Comparison of ENCODE assay signal across 9 cellular contexts in genomic region chr19:40422428-40423226, GRCh38. TPM values are rescaled to one million over a fixed set of nuclear protein-coding genes. Genes with fewer than 3 reads are reported as not detected.
DNase-seq lines count a peak whose midpoint lies in the region; ATAC-seq, FAIRE-seq and TF ChIP-seq lines count a peak whose summit lies in the region.
"Had no signal": no experiment of that assay in that cellular context is flagged by ENCODE, and none has a peak within 500 bp of the region (broad histone marks: within the 10 kb centered on the region; RNA-seq: fewer than 3 reads in every experiment).

No MANE protein-coding gene starts in this region.

- H3K27ac ChIP-seq in left lung, result peak overlapping the region; percentile 97 to 98
- H3K27ac ChIP-seq in stomach, result peak overlapping the region; percentile 74 to 100 (median 99)

- peaks cover 26 to 72% of the 10 kb centered on the region in 2 donors for H3K4me1 ChIP-seq in left lung
- H3K4me1 ChIP-seq in stomach, result peaks cover 34 to 53% (median 43%) of the 10 kb centered on the region in 4 donors

- H3K27ac Mint-ChIP-seq in activated CD4-positive, alpha-beta T cell treated with anti-CD3 and anti-CD28 coated beads for 36 hours, result peak overlapping the region; percentile 90
- peak overlapping the region; percentile 64 for H3K27ac Mint-ChIP-seq in activated T-helper 2 cell treated with anti-CD3 and anti-CD28 coated beads, Interferon-gamma antibody, Interleukin-2, Interleukin-4, amounts not matched to agents 10 μg/mL and 5 μg/mL and 100 μg/mL, durations not matched to agents 14 hours and 24 hours and 36 hours

- peak overlapping the region; percentile 76 for H3K4me3 Mint-ChIP-seq in activated CD4-positive, alpha-beta T cell treated with anti-CD3 and anti-CD28 coated beads for 36 hours
- H3K4me3 Mint-ChIP-seq in activated T-helper 2 cell treated with anti-CD3 and anti-CD28 coated beads, Interferon-gamma antibody, Interleukin-2, Interleukin-4, amounts not matched to agents 10 μg/mL and 5 μg/mL and 100 μg/mL, durations not matched to agents 14 hours and 24 hours and 36 hours (ENCODE audit: low read depth), result peak overlapping the region; percentile 59

- no peaks in the 10 kb centered on the region for H3K9me3 Mint-ChIP-seq in activated CD4-positive, alpha-beta T cell treated with anti-CD3 and anti-CD28 coated beads for 36 hours (ENCODE audit: low read depth)
- no peaks in the 10 kb centered on the region for H3K9me3 Mint-ChIP-seq in activated T-helper 2 cell treated with anti-CD3 and anti-CD28 coated beads, Interferon-gamma antibody, Interleukin-2, Interleukin-4, amounts not matched to agents 10 μg/mL and 5 μg/mL and 100 μg/mL, durations not matched to agents 14 hours and 24 hours and 36 hours

- H3K36me3 Mint-ChIP-seq in activated CD4-positive, alpha-beta T cell treated with anti-CD3 and anti-CD28 coated beads for 36 hours (ENCODE audit: low read depth), result peaks cover 20% of the 10 kb centered on the region
- peaks cover 16% of the 10 kb centered on the region for H3K36me3 Mint-ChIP-seq in activated T-helper 2 cell treated with anti-CD3 and anti-CD28 coated beads, Interferon-gamma antibody, Interleukin-2, Interleukin-4, amounts not matched to agents 10 μg/mL and 5 μg/mL and 100 μg/mL, durations not matched to agents 14 hours and 24 hours and 36 hours (ENCODE audit: low read depth)

- H3K9me3 ChIP-seq in left lung, result no peaks in the 10 kb centered on the region
- no peaks in the 10 kb centered on the region for H3K9me3 ChIP-seq in stomach

- no peak for TF ChIP-seq EP300 in stomach (IDR thresholded peaks at IDR 0.05)

- WGBS in stomach, 5 donors, result 56 to 77% (median 66%) methylated on average over 13 to 21 of the region's 21 CpGs

- POLR2A ChIA-PET in activated CD4-positive, alpha-beta T cell treated with anti-CD3 and anti-CD28 coated beads for 36 hours (lab: Charles Lee), result interaction anchor here (1.3 kb wide), 1 partner anchor 12 kb away, joined by 3 read pairs; no protein-coding TSS in a partner anchor

- no peaks in the 10 kb centered on the region for H3K27me3 Mint-ChIP-seq in activated CD4-positive, alpha-beta T cell treated with anti-CD3 and anti-CD28 coated beads for 36 hours
- H3K27me3 Mint-ChIP-seq in activated T-helper 2 cell treated with anti-CD3 and anti-CD28 coated beads, Interferon-gamma antibody, Interleukin-2, Interleukin-4, amounts not matched to agents 10 μg/mL and 5 μg/mL and 100 μg/mL, durations not matched to agents 14 hours and 24 hours and 36 hours (ENCODE audit: low read depth), result no peaks in the 10 kb centered on the region

- no peak for TF ChIP-seq POLR2A in stomach (IDR thresholded peaks at IDR 0.05)

- TF ChIP-seq CTCF in left lung (IDR thresholded peaks at IDR 0.05) (no peak), stomach (IDR thresholded peaks at IDR 0.05) (no peak)

- H3K36me3 ChIP-seq in left lung (peaks cover 0 to 21% of the 10 kb centered on the region in 2 donors), stomach (peaks cover 12 to 13% (median 12%) of the 10 kb centered on the region in 4 donors)

- H3K4me3 ChIP-seq in left lung (peak overlapping the region in 1 of 2 donors; percentile 90), stomach (peak overlapping the region in 2 of 4 donors; percentile 28 to 67)

- intact Hi-C loops in activated CD4-positive, alpha-beta T cell treated with anti-CD3 and anti-CD28 coated beads for 36 hours (cut with DNase I, micrococcal nuclease), result no loop called here
- intact Hi-C loops in activated T-helper 2 cell treated with anti-CD3 and anti-CD28 coated beads, Interferon-gamma antibody, Interleukin-2, Interleukin-4, amounts not matched to agents 10 μg/mL and 5 μg/mL and 100 μg/mL, durations not matched to agents 14 hours and 24 hours and 36 hours (cut with micrococcal nuclease), result no loop called here
- intact Hi-C loops in left lung (cut with DNase I) (no loop called here), stomach (cut with DNase I; ENCODE audit: low total_unique reads) (no loop called here)

- H3K27me3 ChIP-seq in left lung (no peaks in the 10 kb centered on the region), stomach (no peaks in the 10 kb centered on the region)

- CTCF ChIA-PET in activated CD4-positive, alpha-beta T cell treated with anti-CD3 and anti-CD28 coated beads for 36 hours (lab: Charles Lee), result interaction anchor here (0.7 to 2.6 kb wide), 4 partner anchors 10 to 144 kb away, joined by 3 to 14 read pairs (median 4); partner anchors contain the start of gene BLVRB

- DNase-seq in activated CD4-positive, alpha-beta T cell treated with anti-CD3 and anti-CD28 coated beads for 36 hours, result no peak
- no peak for DNase-seq in activated CD4-positive, alpha-beta T cell treated with anti-CD3 and anti-CD28 coated beads, Interleukin-2, amount 50 U/mL, for 4 hours
- DNase-seq in activated T-helper 2 cell treated with anti-CD3 and anti-CD28 coated beads, Interferon-gamma antibody, Interleukin-2, Interleukin-4, amounts not matched to agents 10 μg/mL and 5 μg/mL and 100 μg/mL, durations not matched to agents 14 hours and 24 hours and 36 hours (ENCODE audit: low spot score), result no peak
- DNase-seq in left lung, result no peak
- DNase-seq in stomach, result no peak
- DNase-seq in NCI-H524 (lab: John Stamatoyannopoulos, UW), result no peak
- no peak for DNase-seq in NCI-H2196 treated with DMSO at 0.1 percent for 48 hours (lab: John Stamatoyannopoulos, UW; ENCODE audit: unreplicated experiment)
- DNase-seq in RCC 7860 (ENCODE audit: low spot score), result no peak

- no peak for ATAC-seq in activated CD4-positive, alpha-beta T cell treated with anti-CD3 and anti-CD28 coated beads for 36 hours
- no peak for ATAC-seq in left lung

- H3K4me1 Mint-ChIP-seq in activated CD4-positive, alpha-beta T cell treated with anti-CD3 and anti-CD28 coated beads for 36 hours, result peaks cover 24% of the 10 kb centered on the region
- H3K4me1 Mint-ChIP-seq in activated T-helper 2 cell treated with anti-CD3 and anti-CD28 coated beads, Interferon-gamma antibody, Interleukin-2, Interleukin-4, amounts not matched to agents 10 μg/mL and 5 μg/mL and 100 μg/mL, durations not matched to agents 14 hours and 24 hours and 36 hours (ENCODE audit: low read depth), result peaks cover 19% of the 10 kb centered on the region

- FAIRE-seq in RCC 7860 (lab: Jason Lieb, UNC), result no peak

RNA-seq across cellular contexts. Expression of gene SERTAD1, which starts 3.2 kb away (rescaled TPM):
- total RNA-seq in activated CD4-positive, alpha-beta T cell treated with anti-CD3 and anti-CD28 coated beads for 36 hours, result 10 to 100 TPM; 10.0 to 14.7 TPM
- total RNA-seq in activated T-helper 2 cell treated with anti-CD3 and anti-CD28 coated beads, Interferon-gamma antibody, Interleukin-2, Interleukin-4, amounts not matched to agents 10 μg/mL and 5 μg/mL and 100 μg/mL, durations not matched to agents 14 hours and 24 hours and 36 hours, result 17.5 and 18.1 TPM in 2 replicates
- total RNA-seq in left lung, result 10 to 100 TPM; 14.8 to 17.5 TPM
- 10 to 100 TPM in 1 of 5 donors, 1 to 10 TPM in 3, not detected in 1; 8.6 to 16.8 (median 9.7) TPM for total RNA-seq in stomach
- 10 to 100 TPM; 11.2 to 36.5 (median 25.2) TPM for polyA plus RNA-seq in stomach

RNA-seq across cellular contexts. Expression of gene PRX, which starts 9.4 kb away (rescaled TPM):
- 1 to 10 TPM; 1.0 to 1.4 TPM for total RNA-seq in activated CD4-positive, alpha-beta T cell treated with anti-CD3 and anti-CD28 coated beads for 36 hours
- 0.83 and 0.87 TPM in 2 replicates for total RNA-seq in activated T-helper 2 cell treated with anti-CD3 and anti-CD28 coated beads, Interferon-gamma antibody, Interleukin-2, Interleukin-4, amounts not matched to agents 10 μg/mL and 5 μg/mL and 100 μg/mL, durations not matched to agents 14 hours and 24 hours and 36 hours
- total RNA-seq in left lung (10 to 100 TPM; 18.7 to 20.0 TPM), stomach (1 to 10 TPM in 4 of 5 donors, not detected in 1; 4.3 to 8.6 (median 6.3) TPM)
- polyA plus RNA-seq in stomach, result 1 to 10 TPM; 1.6 to 2.7 (median 2.1) TPM

RNA-seq across cellular contexts. Expression of gene SERTAD3, which starts 21.5 kb away (rescaled TPM):
- total RNA-seq in activated CD4-positive, alpha-beta T cell treated with anti-CD3 and anti-CD28 coated beads for 36 hours, result 10 to 100 TPM in 1 of 2 experiments, 1 to 10 TPM in 1; 8.4 to 12.0 TPM
- total RNA-seq in activated T-helper 2 cell treated with anti-CD3 and anti-CD28 coated beads, Interferon-gamma antibody, Interleukin-2, Interleukin-4, amounts not matched to agents 10 μg/mL and 5 μg/mL and 100 μg/mL, durations not matched to agents 14 hours and 24 hours and 36 hours, result 12.5 and 13.1 TPM in 2 replicates
- total RNA-seq in left lung (10 to 100 TPM; 31.7 to 35.0 TPM), stomach (10 to 100 TPM in 4 of 5 donors, 1 to 10 TPM in 1; 6.2 to 41.4 (median 32.5) TPM)
- 10 to 100 TPM; 16.8 to 29.4 (median 25.9) TPM for polyA plus RNA-seq in stomach

RNA-seq across cellular contexts. Expression of gene HIPK4, which starts 32.6 kb away (rescaled TPM):
- under 1 TPM in 1 of 2 experiments, not detected in 1; 0.09 TPM for total RNA-seq in activated CD4-positive, alpha-beta T cell treated with anti-CD3 and anti-CD28 coated beads for 36 hours
- total RNA-seq in activated T-helper 2 cell treated with anti-CD3 and anti-CD28 coated beads, Interferon-gamma antibody, Interleukin-2, Interleukin-4, amounts not matched to agents 10 μg/mL and 5 μg/mL and 100 μg/mL, durations not matched to agents 14 hours and 24 hours and 36 hours, result 0.07 TPM in 1 of 2 replicates, not detected in the other
- under 1 TPM; 0.09 to 0.24 TPM for total RNA-seq in left lung
- total RNA-seq in stomach, result not detected
- polyA plus RNA-seq in stomach, result under 1 TPM; 0.05 to 0.46 (median 0.12) TPM
- total RNA-seq: H4 had no signal

RNA-seq across cellular contexts. Expression of gene BLVRB, which starts 42.9 kb away (rescaled TPM):
- 10 to 100 TPM; 34.1 to 35.6 TPM for total RNA-seq in activated CD4-positive, alpha-beta T cell treated with anti-CD3 and anti-CD28 coated beads for 36 hours
- 10.4 and 11.3 TPM in 2 replicates for total RNA-seq in activated T-helper 2 cell treated with anti-CD3 and anti-CD28 coated beads, Interferon-gamma antibody, Interleukin-2, Interleukin-4, amounts not matched to agents 10 μg/mL and 5 μg/mL and 100 μg/mL, durations not matched to agents 14 hours and 24 hours and 36 hours
- 100 to 1,000 TPM; 123 to 192 TPM for total RNA-seq in left lung
- total RNA-seq in stomach, result 100 to 1,000 TPM in 4 of 5 donors, 10 to 100 TPM in 1; 54.3 to 561 (median 121) TPM
- 100 to 1,000 TPM; 247 to 492 (median 288) TPM for polyA plus RNA-seq in stomach
